In genomic region chr4:23921447-23921845, GRCh38 we compare ENCODE assay signal across 16 cellular contexts. TPM values are rescaled to one million over a fixed set of nuclear protein-coding genes. Genes with fewer than 3 reads are reported as not detected.
DNase-seq lines count a peak whose midpoint lies in the region; ATAC-seq and TF ChIP-seq lines count a peak whose summit lies in the region.
"Had no signal": no experiment of that assay in that cellular context is flagged by ENCODE, and none has a peak within 500 bp of the region (broad histone marks: within the 10 kb centered on the region; RNA-seq: fewer than 3 reads in every experiment).

No MANE protein-coding gene starts in this region.

- no peaks in the 10 kb centered on the region for H3K36me3 Mint-ChIP-seq in H9 (ENCODE audit: insufficient read depth in 1 of 3, low read depth in 3 of 3)
- H3K36me3 Mint-ChIP-seq in neural progenitor cell: no peaks in the 10 kb centered on the region

- H3K27me3 Mint-ChIP-seq in H9 (ENCODE audit: low read depth) (no peaks in the 10 kb centered on the region), neural progenitor cell (ENCODE audit: insufficient read depth, low read depth) (peaks cover 4% of the 10 kb centered on the region)

- no peaks in the 10 kb centered on the region for H4K20me1 ChIP-seq in H9 (ENCODE audit: control insufficient read depth, insufficient read depth, insufficient read length)
- H4K20me1 ChIP-seq in neural progenitor cell (ENCODE audit: low read depth): no peaks in the 10 kb centered on the region

- no peaks in the 10 kb centered on the region for H3K79me1 ChIP-seq in H9 (ENCODE audit: insufficient read depth, low read depth, low read length, poor library complexity, severe bottlenecking)

- H3K9ac ChIP-seq in H9 (ENCODE audit: extremely low read depth, insufficient read length, low read length) (no peak overlapping the region), neural progenitor cell (no peak overlapping the region)

- no peak overlapping the region for H2BK15ac ChIP-seq in H9 (ENCODE audit: low read depth, low read length)

- H4K8ac ChIP-seq in H9 (replicated peaks; ENCODE audit: insufficient read length, low read depth, low read length): no peak overlapping the region

- H3K4me1 ChIP-seq in H9 (ENCODE audit: insufficient read depth, low read length) (no peaks in the 10 kb centered on the region), neural progenitor cell (peaks cover 27% of the 10 kb centered on the region)

- no peak overlapping the region for H2BK12ac ChIP-seq in H9 (ENCODE audit: insufficient read length, low read depth, low read length)

- H3K18ac ChIP-seq in H9 (ENCODE audit: insufficient read length, low read depth, low read length): no peak overlapping the region

- in situ Hi-C loops in astrocyte of the cerebellum (cut with HindIII; ENCODE audit: low sequenced_read_pairs): no loop called here

- H3K4me1 Mint-ChIP-seq in H9 (peaks cover 13 to 22% of the 10 kb centered on the region in 2 experiments), neural progenitor cell (peaks cover 17% of the 10 kb centered on the region)

- no peak overlapping the region for H2AFZ ChIP-seq in H9 (ENCODE audit: low read length)
- no peak overlapping the region for H2AFZ ChIP-seq in neural progenitor cell (replicated peaks)

- ATAC-seq in GM21737 (IDR thresholded peaks at IDR 0.05; ENCODE audit: unreplicated experiment): no peak
- ATAC-seq: Panc1 had no signal

- no peak overlapping the region for H3K56ac ChIP-seq in H9 (ENCODE audit: insufficient read length, low read depth, low read length)

- no peaks in the 10 kb centered on the region for H3K23me2 ChIP-seq in H9 (ENCODE audit: insufficient read length, low read depth, low read length, poor library complexity, severe bottlenecking)

- H3K79me2 ChIP-seq in H9 (ENCODE audit: insufficient read depth, low read length) (no peaks in the 10 kb centered on the region), neural progenitor cell (ENCODE audit: low read depth) (no peaks in the 10 kb centered on the region)

- no peak overlapping the region for H4K91ac ChIP-seq in H9 (ENCODE audit: insufficient read length, low read depth, low read length)

- H3F3A ChIP-seq in neural progenitor cell (ENCODE audit: low read depth): no peaks in the 10 kb centered on the region

- TF ChIP-seq CTCF in H9 (conservative IDR thresholded peaks at IDR 0.05) (no peak), astrocyte of the cerebellum (IDR thresholded peaks at IDR 0.05; ENCODE audit: low read depth, low read length, missing control alignments) (no peak), neural progenitor cell (IDR thresholded peaks at IDR 0.05) (no peak)

- H3K27ac Mint-ChIP-seq in H9 (0 out of 7 replicates have a peak overlapping the region, but pooled peaks of 1 of the 3 experiments have one; percentile 42), neural progenitor cell (no peak overlapping the region)

- no peak overlapping the region for H2BK120ac ChIP-seq in H9 (ENCODE audit: low read depth, low read length, poor library complexity, severe bottlenecking)

- no peak overlapping the region for H3K23ac ChIP-seq in H9 (ENCODE audit: insufficient read length, low read depth, low read length)

- H3K9me3 ChIP-seq in H9 (ENCODE audit: control insufficient read depth, low read depth, low read length) (no peaks in the 10 kb centered on the region), neural progenitor cell (ENCODE audit: low read depth) (no peaks in the 10 kb centered on the region)

- no peak overlapping the region for H2BK5ac ChIP-seq in H9 (ENCODE audit: insufficient read length, low read length)

- H3K9me3 Mint-ChIP-seq in H9 (no peaks in the 10 kb centered on the region), neural progenitor cell (no peaks in the 10 kb centered on the region)

- H3K27ac ChIP-seq in H9 (ENCODE audit: insufficient read length, low read depth, low read length): no peak overlapping the region
- H3K27ac ChIP-seq in neural progenitor cell: no peak overlapping the region
- H3K27ac ChIP-seq: C4-2B had no signal

- H3K4me3 ChIP-seq in astrocyte of the cerebellum (ENCODE audit: low read depth, low read length) (no peak overlapping the region), neural progenitor cell (no peak overlapping the region)

- H3K4me3 Mint-ChIP-seq in H9 (no peak overlapping the region), neural progenitor cell (no peak overlapping the region)

- H3K27me3 ChIP-seq in H9 (ENCODE audit: insufficient read depth, low read length) (no peaks in the 10 kb centered on the region), neural progenitor cell (no peaks in the 10 kb centered on the region)

- DNase-seq in H9 (no peak), astrocyte of the cerebellum (ENCODE audit: low read depth) (peak; percentile 72), glomerular visceral epithelial cell (ENCODE audit: extremely low spot score) (peak; percentile 43), neural progenitor cell (ENCODE audit: low spot score) (peak; percentile 39), NCI-H2107 treated with DMSO at 0.1 percent for 48 hours (lab: John Stamatoyannopoulos, UW; ENCODE audit: unreplicated experiment) (no peak), T1000 (lab: John Stamatoyannopoulos, UW) (no peak), SIG-M5 (lab: John Stamatoyannopoulos, UW) (no peak)
- DNase-seq: HCEC 1CT, NCI-H1092, NCI-H1694, NCI-H446 treated with DMSO at 0.1 percent for 48 hours, NCI-H774, SHP77 had no signal

- H4K5ac ChIP-seq in H9 (ENCODE audit: insufficient read length, low read depth, low read length): no peak overlapping the region

- H2BK20ac ChIP-seq in H9 (ENCODE audit: low read depth, low read length, poor library complexity, severe bottlenecking): no peak overlapping the region

- no peak overlapping the region for H3K4me2 ChIP-seq in H9 (ENCODE audit: insufficient read depth, insufficient read length, low read length)
- no peak overlapping the region for H3K4me2 ChIP-seq in neural progenitor cell

- no peaks in the 10 kb centered on the region for H3K36me3 ChIP-seq in neural progenitor cell

- no CpG with 5 or more reads among the region's 6 CpGs for WGBS in H9 (ENCODE audit: extremely low coverage, insufficient read length, low lambda C conversion rate)

- H3T11ph ChIP-seq in H9 (ENCODE audit: low read length): no peak overlapping the region

- H3K4ac ChIP-seq in H9 (ENCODE audit: low read depth, low read length): no peak overlapping the region

- no peak overlapping the region for H2AK5ac ChIP-seq in H9 (ENCODE audit: insufficient read length, low read length)

- 0 out of 2 replicates have a peak overlapping the region, but pooled peaks have one; percentile 55 for H3K14ac ChIP-seq in H9 (ENCODE audit: insufficient read depth, low read length)

RNA-seq across cellular contexts. Expression of gene PPARGC1A, which starts 31.6 kb away (rescaled TPM):
- total RNA-seq in H9 (2021): 1.2 and 1.7 TPM in 2 replicates
- total RNA-seq in neural progenitor cell (ENCODE audit: low replicate concordance): 1.7 and 6.6 TPM in 2 replicates

Comparison
In these comparisons a context has a peak if more than half of its experiments do, and no peak if none do; other contexts are left out.
1. DNase-seq: peak in astrocyte of the cerebellum (single experiment), glomerular visceral epithelial cell (single experiment) and neural progenitor cell (single experiment); none in H9 (single experiment), NCI-H2107 treated with DMSO at 0.1 percent for 48 hours (single experiment), T1000 (single experiment) and SIG-M5 (single experiment).